ENCODE assay signal across 1 cellular context in genomic region chr15:65268411-65268810, GRCh38.
TF ChIP-seq lines count a peak whose summit lies in the region.

No MANE protein-coding gene starts in this region.

TF ChIP-seq in WTC11, 78 proteins besides CTCF, POLR2A, EP300 and RAD21 (continued from another document):
- TF ChIP-seq JUN (CRISPR knock-in tag; IDR thresholded peaks at IDR 0.05) (no peak), ZNF121 (CRISPR knock-in tag; IDR thresholded peaks at IDR 0.05) (peak; percentile 45; the same call in 1 of the 2 replicates)
